8 cellular contexts compared by ENCODE assay signal in genomic region chr13:113493315-113493951, GRCh38. TPM values are rescaled to one million over a fixed set of nuclear protein-coding genes. Genes with fewer than 3 reads are reported as not detected.
DNase-seq lines count a peak whose midpoint lies in the region; ATAC-seq, FAIRE-seq and TF ChIP-seq lines count a peak whose summit lies in the region.

No MANE protein-coding gene starts in this region.

- peaks cover 26% of the 10 kb centered on the region for H3K36me3 Mint-ChIP-seq in activated naive CD8-positive, alpha-beta T cell treated with anti-CD3 and anti-CD28 coated beads, Interleukin-2, amount 50 U/mL, for 24 hours (ENCODE audit: low read depth)

- H3K36me3 ChIP-seq in keratinocyte (ENCODE audit: control insufficient read depth in 2 of 2, extremely low read depth in 1 of 2, insufficient read depth in 2 of 2, low read length in 2 of 2) = peaks cover 25 to 34% of the 10 kb centered on the region in 2 experiments

- dilution Hi-C loops in keratinocyte (cut with MboI; ENCODE audit: extremely low pct_ligation_motif_present, low sequenced_read_pairs) = no loop called here

- DNase-seq in AG20443 (ENCODE audit: low spot score) (peak; percentile 68), MV-4-11 (lab: John Stamatoyannopoulos, UW) (peak; percentile 82), keratinocyte (ENCODE audit: low read depth, low spot score) (peak; percentile 53), urothelium cell line (ENCODE audit: low spot score) (peak; percentile 70), ecto neural progenitor cell (ENCODE audit: low spot score) (no peak), GM19240 (ENCODE audit: insufficient read length, low spot score) (no peak)
- no peak for DNase-seq in activated naive CD8-positive, alpha-beta T cell treated with anti-CD3 and anti-CD28 coated beads, Interleukin-2, amount 50 U/mL, for 24 hours

- no peaks in the 10 kb centered on the region for H3K9me3 ChIP-seq in keratinocyte (ENCODE audit: control insufficient read depth, low read depth, low read length)

- peak overlapping the region; percentile 40 for H3K4me3 Mint-ChIP-seq in activated naive CD8-positive, alpha-beta T cell treated with anti-CD3 and anti-CD28 coated beads, Interleukin-2, amount 50 U/mL, for 24 hours

- no peaks in the 10 kb centered on the region for H3K9me3 Mint-ChIP-seq in activated naive CD8-positive, alpha-beta T cell treated with anti-CD3 and anti-CD28 coated beads, Interleukin-2, amount 50 U/mL, for 24 hours

- peaks cover 33% of the 10 kb centered on the region for H3K4me1 ChIP-seq in keratinocyte (ENCODE audit: control insufficient read depth, extremely low read depth, insufficient read depth, low read length)

- peak; percentile 51 for FAIRE-seq in keratinocyte (lab: Jason Lieb, UNC)
- no peak for FAIRE-seq in urothelium cell line (lab: Jason Lieb, UNC)

- no peaks in the 10 kb centered on the region for H3K27me3 Mint-ChIP-seq in activated naive CD8-positive, alpha-beta T cell treated with anti-CD3 and anti-CD28 coated beads, Interleukin-2, amount 50 U/mL, for 24 hours

- TF ChIP-seq CTCF in keratinocyte (optimal IDR thresholded peaks at IDR 0.05 in 1 of 3, IDR thresholded peaks at IDR 0.05 in 1 of 3, conservative IDR thresholded peaks at IDR 0.05 in 1 of 3; ENCODE audit: extremely low read depth in 1 of 3, insufficient read depth in 2 of 3, low read length in 3 of 3) = no peak

- peak overlapping the region; percentile 87 for H3K4me2 ChIP-seq in keratinocyte (ENCODE audit: control insufficient read depth, extremely low read depth, insufficient read depth, low read depth, low read length)

- peak overlapping the region in 2 of 3 experiments; percentile 40 to 68 for H3K4me3 ChIP-seq in keratinocyte (ENCODE audit: control insufficient read depth in 2 of 3, extremely low read depth in 1 of 3, insufficient read depth in 2 of 3, low read depth in 1 of 3, low read length in 3 of 3)

- H3K9ac ChIP-seq in keratinocyte (ENCODE audit: control insufficient read depth, extremely low read depth, insufficient read depth, low read length) = peak overlapping the region; percentile 81

- H3K27ac ChIP-seq in keratinocyte (ENCODE audit: control insufficient read depth, insufficient read depth, low read length) = peak overlapping the region; percentile 98

- no peak overlapping the region for H2AFZ ChIP-seq in keratinocyte (ENCODE audit: control insufficient read depth, low read length)

- no peaks in the 10 kb centered on the region for H3K9me1 ChIP-seq in keratinocyte (ENCODE audit: control insufficient read depth, extremely low read depth, insufficient read depth, low read length)

- H3K27me3 ChIP-seq in keratinocyte (ENCODE audit: control insufficient read depth, extremely low read depth, insufficient read depth, low read length) = no peaks in the 10 kb centered on the region

- ATAC-seq in GM18520 (IDR thresholded peaks at IDR 0.05; ENCODE audit: unreplicated experiment) = peak; percentile 25
- peak; percentile 38 for ATAC-seq in activated naive CD8-positive, alpha-beta T cell treated with anti-CD3 and anti-CD28 coated beads, Interleukin-2, amount 50 U/mL, for 24 hours

- H4K20me1 ChIP-seq in keratinocyte (ENCODE audit: control insufficient read depth, extremely low read depth, insufficient read depth, low read length) = peaks cover 5% of the 10 kb centered on the region

- peaks cover 70% of the 10 kb centered on the region for H3K79me2 ChIP-seq in keratinocyte (ENCODE audit: control insufficient read depth, insufficient read depth, low read length)

- peaks cover 49% of the 10 kb centered on the region for H3K4me1 Mint-ChIP-seq in activated naive CD8-positive, alpha-beta T cell treated with anti-CD3 and anti-CD28 coated beads, Interleukin-2, amount 50 U/mL, for 24 hours

- peak overlapping the region; percentile 20 for H3K27ac Mint-ChIP-seq in activated naive CD8-positive, alpha-beta T cell treated with anti-CD3 and anti-CD28 coated beads, Interleukin-2, amount 50 U/mL, for 24 hours

RNA-seq across cellular contexts. Expression of gene DCUN1D2, which starts 2.9 kb away (rescaled TPM):
- polyA plus RNA-seq in keratinocyte = 6.5 to 9.1 TPM (median 7.8 TPM) in 3 replicates
- 26.8 TPM for polyA plus RNA-seq in keratinocyte (2011; ENCODE audit: low read depth)
- 3.7 and 5.4 TPM in 2 replicates for polyA plus RNA-seq in keratinocyte (2011; cell fraction: cytosol; rRNA removed)
- 28.5 and 31.0 TPM in 2 replicates for polyA plus RNA-seq in keratinocyte (2011; cell fraction: nucleus; rRNA removed)
- 6.1 and 12.9 TPM in 2 replicates for polyA plus RNA-seq in keratinocyte (2012; ENCODE audit: low replicate concordance)
- polyA minus RNA-seq in keratinocyte = 2.7 to 14.5 TPM (median 6.9 TPM) in 3 replicates
- 9.2 TPM for polyA minus RNA-seq in keratinocyte (2011; cell fraction: cytosol; rRNA and poly(A)+ RNA removed)
- polyA minus RNA-seq in keratinocyte (2011; cell fraction: nucleus; rRNA and poly(A)+ RNA removed) = 5.3 and 12.4 TPM in 2 replicates

RNA-seq across cellular contexts. Expression of gene ADPRHL1, which starts 40.1 kb away (rescaled TPM):
- 1.2 to 2.2 TPM (median 2.0 TPM) in 3 replicates for polyA plus RNA-seq in keratinocyte
- polyA plus RNA-seq in keratinocyte (2011; ENCODE audit: low read depth) = 2.0 TPM
- polyA plus RNA-seq in keratinocyte (2011; cell fraction: cytosol; rRNA removed) = 2.6 and 3.6 TPM in 2 replicates
- 1.7 and 2.4 TPM in 2 replicates for polyA plus RNA-seq in keratinocyte (2011; cell fraction: nucleus; rRNA removed)
- polyA plus RNA-seq in keratinocyte (2012; ENCODE audit: low replicate concordance) = 1.5 and 2.2 TPM in 2 replicates
- 0.99 to 2.9 TPM (median 1.8 TPM) in 3 replicates for polyA minus RNA-seq in keratinocyte
- 4.0 TPM for polyA minus RNA-seq in keratinocyte (2011; cell fraction: cytosol; rRNA and poly(A)+ RNA removed)
- 0.11 and 0.54 TPM in 2 replicates for polyA minus RNA-seq in keratinocyte (2011; cell fraction: nucleus; rRNA and poly(A)+ RNA removed)

Comparison
In these comparisons a context has a peak if more than half of its experiments do, and no peak if none do; other contexts are left out.
1. DNase-seq: peak in AG20443 (single experiment), MV-4-11 (single experiment), keratinocyte (single experiment) and urothelium cell line (single experiment); none in activated naive CD8-positive, alpha-beta T cell treated with anti-CD3 and anti-CD28 coated beads, Interleukin-2, amount 50 U/mL, for 24 hours (single experiment), ecto neural progenitor cell (single experiment) and GM19240 (single experiment).